ENCODE assay signal across 21 cellular contexts in genomic region chr12:90029317-90029716, GRCh38.
DNase-seq lines count a peak whose midpoint lies in the region; ATAC-seq and TF ChIP-seq lines count a peak whose summit lies in the region.
"Had no signal": no experiment of that assay in that cellular context is flagged by ENCODE, and none has a peak within 500 bp of the region (broad histone marks: within the 10 kb centered on the region; RNA-seq: fewer than 3 reads in every experiment).

No MANE protein-coding gene starts in this region.

- peaks cover 1% of the 10 kb centered on the region for H3K36me3 Mint-ChIP-seq in mesothelial cell of epicardium
- peaks cover 5% of the 10 kb centered on the region for H3K36me3 Mint-ChIP-seq in type B pancreatic cell
- H3K36me3 Mint-ChIP-seq: CD4-positive, CD25-positive, alpha-beta regulatory T cell had no signal

- H3K9me3 Mint-ChIP-seq in mesothelial cell of epicardium (peaks cover 15% of the 10 kb centered on the region), type B pancreatic cell (peaks cover 3% of the 10 kb centered on the region)
- H3K9me3 Mint-ChIP-seq: endodermal cell had no signal

- no peaks in the 10 kb centered on the region for H3K27me3 Mint-ChIP-seq in mesothelial cell of epicardium (ENCODE audit: low read depth)
- no peaks in the 10 kb centered on the region for H3K27me3 Mint-ChIP-seq in type B pancreatic cell

- H3K27ac Mint-ChIP-seq in mesothelial cell of epicardium (peak overlapping the region; percentile 89), type B pancreatic cell (peak overlapping the region; percentile 88)
- H3K27ac Mint-ChIP-seq: endodermal cell had no signal

- H3K4me1 Mint-ChIP-seq in mesothelial cell of epicardium (peaks cover 53% of the 10 kb centered on the region), type B pancreatic cell (ENCODE audit: unreplicated experiment) (peaks cover 17% of the 10 kb centered on the region)
- H3K4me1 Mint-ChIP-seq: endodermal cell had no signal

- TF ChIP-seq CTCF in mesothelial cell of epicardium (IDR thresholded peaks at IDR 0.05; ENCODE audit: unreplicated experiment) (no peak), type B pancreatic cell (conservative IDR thresholded peaks at IDR 0.05) (no peak)

- ATAC-seq in SK-N-SH treated with all-trans-retinoic acid at 6 μM for 48 hours (peak; percentile 40), GM18511 (IDR thresholded peaks at IDR 0.05; ENCODE audit: unreplicated experiment) (no peak)
- ATAC-seq: activated CD4-positive, CD25-positive, alpha-beta regulatory T cell treated with anti-CD3 and anti-CD28 coated beads, Interleukin-2, amount 50 U/mL, for 24 hours; left ventricle myocardium superior; stimulated activated naive CD8-positive, alpha-beta T cell treated with anti-CD3 and anti-CD28 coated beads, Interleukin-15, Interleukin-2, amounts not matched to agents 100 U/mL and 50 U/mL, for 24 hours had no signal

- intact Hi-C loops in posterior cingulate gyrus (cut with DNase I) = no loop called here

- DNase-seq in NCI-H2029 treated with DMSO at 0.1 percent for 48 hours (lab: John Stamatoyannopoulos, UW) (peak; percentile 14), NCI-H2029 (lab: John Stamatoyannopoulos, UW) (no peak), mesothelial cell of epicardium (ENCODE audit: low spot score in 2 of 2, unreplicated experiment in 2 of 2) (no peak), type B pancreatic cell (ENCODE audit: extremely low spot score, unreplicated experiment) (no peak), posterior cingulate gyrus (no peak), midbrain (lab: John Stamatoyannopoulos, UW) (no peak)
- DNase-seq: activated CD4-positive, alpha-beta T cell treated with anti-CD3 and anti-CD28 coated beads, Interleukin-2, amount 50 U/mL, for 48 hours; activated naive CD4-positive, alpha-beta T cell; CD4-positive, CD25-positive, alpha-beta regulatory T cell; endodermal cell; KBM-7; left ventricle myocardium superior; MM.1S; NCI-H2107; NCI-H446 treated with DMSO at 0.1 percent for 48 hours; spleen; stimulated activated CD4-positive, alpha-beta T cell treated with anti-CD3 and anti-CD28 coated beads, Interleukin-2, amount 100 ng/mL, for 24 hours; stimulated activated naive CD8-positive, alpha-beta T cell treated with anti-CD3 and anti-CD28 coated beads, Interleukin-15, Interleukin-2, amounts not matched to agents 100 U/mL and 50 U/mL, for 24 hours had no signal

- H3K4me3 Mint-ChIP-seq in mesothelial cell of epicardium (no peak overlapping the region), type B pancreatic cell (no peak overlapping the region)
- H3K4me3 Mint-ChIP-seq: CD4-positive, CD25-positive, alpha-beta regulatory T cell; endodermal cell had no signal

TF ChIP-seq in SK-N-SH treated with all-trans-retinoic acid at 6 μM for 48 hours, 23 proteins besides CTCF, POLR2A, EP300 and RAD21:
- no peak for TF ChIP-seq CSDC2 (CRISPR knock-in tag; IDR thresholded peaks at IDR 0.05)
- TF ChIP-seq PATZ1 (CRISPR knock-in tag; IDR thresholded peaks at IDR 0.05; ENCODE audit: borderline replicate concordance) = no peak
- TF ChIP-seq TSHZ2 (CRISPR knock-in tag; IDR thresholded peaks at IDR 0.05) = 0 out of 2 replicates have a peak, but pooled peaks have one; percentile 50
